In genomic region chr17:49557204-49558024, GRCh38 we compare ENCODE assay signal across 8 cellular contexts. TPM values are rescaled to one million over a fixed set of nuclear protein-coding genes. Genes with fewer than 3 reads are reported as not detected.
DNase-seq lines count a peak whose midpoint lies in the region; ATAC-seq and TF ChIP-seq lines count a peak whose summit lies in the region.

No MANE protein-coding gene starts in this region.

- H3K36me3 Mint-ChIP-seq in activated CD8-positive, alpha-beta T cell treated with anti-CD3 and anti-CD28 coated beads, Interleukin-2, amount 10 ng/mL, durations not matched to agents 7 days and 5 days (ENCODE audit: low read depth), result no peaks in the 10 kb centered on the region
- H3K36me3 Mint-ChIP-seq in activated T-helper 2 cell treated with anti-CD3 and anti-CD28 coated beads, Interferon-gamma antibody, Interleukin-2, Interleukin-4, amounts not matched to agents 10 μg/mL and 5 μg/mL and 100 μg/mL, durations not matched to agents 14 hours and 24 hours and 36 hours (ENCODE audit: low read depth), result no peaks in the 10 kb centered on the region

- H3K9me3 ChIP-seq in BE2C, result no peaks in the 10 kb centered on the region
- no peaks in the 10 kb centered on the region for H3K9me3 ChIP-seq in smooth muscle cell (replicated peaks; ENCODE audit: low read depth)

- POLR2A ChIA-PET in activated CD8-positive, alpha-beta T cell treated with anti-CD3 and anti-CD28 coated beads, Interleukin-2, amount 10 ng/mL, durations not matched to agents 7 days and 5 days (lab: Charles Lee), result no interaction called here

- no peaks in the 10 kb centered on the region; the same call in 1 of the 2 replicates for H3K27me3 ChIP-seq in BE2C
- peaks cover 5% of the 10 kb centered on the region for H3K27me3 ChIP-seq in smooth muscle cell (ENCODE audit: low read depth)

- H3K9ac ChIP-seq in smooth muscle cell (ENCODE audit: low read depth), result no peak overlapping the region

- H3K36me3 ChIP-seq in BE2C, result no peaks in the 10 kb centered on the region
- no peaks in the 10 kb centered on the region for H3K36me3 ChIP-seq in smooth muscle cell (ENCODE audit: low read depth)

- H3F3A ChIP-seq in smooth muscle cell (ENCODE audit: low read depth), result no peaks in the 10 kb centered on the region

- no peak overlapping the region for H3K4me3 Mint-ChIP-seq in activated CD8-positive, alpha-beta T cell treated with anti-CD3 and anti-CD28 coated beads, Interleukin-2, amount 10 ng/mL, durations not matched to agents 7 days and 5 days
- no peak overlapping the region for H3K4me3 Mint-ChIP-seq in activated T-helper 2 cell treated with anti-CD3 and anti-CD28 coated beads, Interferon-gamma antibody, Interleukin-2, Interleukin-4, amounts not matched to agents 10 μg/mL and 5 μg/mL and 100 μg/mL, durations not matched to agents 14 hours and 24 hours and 36 hours (ENCODE audit: low read depth)

- H3K4me1 ChIP-seq in BE2C, result no peaks in the 10 kb centered on the region
- no peaks in the 10 kb centered on the region for H3K4me1 ChIP-seq in smooth muscle cell (ENCODE audit: low read depth)

- H2AFZ ChIP-seq in smooth muscle cell (ENCODE audit: low read depth), result no peak overlapping the region

- no peaks in the 10 kb centered on the region for H3K79me2 ChIP-seq in smooth muscle cell (ENCODE audit: low read depth)

- peaks cover 18% of the 10 kb centered on the region for H3K27me3 Mint-ChIP-seq in activated CD8-positive, alpha-beta T cell treated with anti-CD3 and anti-CD28 coated beads, Interleukin-2, amount 10 ng/mL, durations not matched to agents 7 days and 5 days (ENCODE audit: low read depth)
- peaks cover 18% of the 10 kb centered on the region for H3K27me3 Mint-ChIP-seq in activated T-helper 2 cell treated with anti-CD3 and anti-CD28 coated beads, Interferon-gamma antibody, Interleukin-2, Interleukin-4, amounts not matched to agents 10 μg/mL and 5 μg/mL and 100 μg/mL, durations not matched to agents 14 hours and 24 hours and 36 hours (ENCODE audit: low read depth)

- H3K4me2 ChIP-seq in smooth muscle cell, result no peak overlapping the region

- in situ Hi-C loops in GM13977 (cut with MboI; ENCODE audit: low pct_unique_long_range_greater_than_20kb, low sequenced_read_pairs, unreplicated experiment), result loop anchor here (10.0 to 25.0 kb wide), 3 partner anchors 123 to 430 kb away; partner anchors contain the start of genes DLX3 and TAC4

- CTCF ChIA-PET in activated CD8-positive, alpha-beta T cell treated with anti-CD3 and anti-CD28 coated beads, Interleukin-2, amount 10 ng/mL, durations not matched to agents 7 days and 5 days (lab: Charles Lee), result interaction anchor here (0.5 to 5.0 kb wide), 72 partner anchors 9 to 537 kb away, joined by 3 to 103 read pairs (median 4); partner anchors contain the start of genes NGFR, NXPH3, PDK2 and PHB1

- peak; percentile 82 for TF ChIP-seq CTCF in BE2C (IDR thresholded peaks at IDR 0.05; ENCODE audit: low read depth, low read length)
- peak; percentile 74 for TF ChIP-seq CTCF in GM13977 (IDR thresholded peaks at IDR 0.05; ENCODE audit: extremely low read depth, insufficient read depth, missing control alignments)
- peak; percentile 45 for TF ChIP-seq CTCF in smooth muscle cell (IDR thresholded peaks at IDR 0.05; ENCODE audit: borderline replicate concordance, insufficient read depth, poor library complexity, severe bottlenecking)

- H4K20me1 ChIP-seq in smooth muscle cell (ENCODE audit: low read depth), result no peaks in the 10 kb centered on the region

- intact Hi-C loops in cardiac septum (cut with DNase I), result loop anchor here (2.0 to 5.0 kb wide), 4 partner anchors 61 to 240 kb away; no protein-coding TSS in a partner anchor
- intact Hi-C loops in activated T-helper 2 cell treated with anti-CD3 and anti-CD28 coated beads, Interferon-gamma antibody, Interleukin-2, Interleukin-4, amounts not matched to agents 10 μg/mL and 5 μg/mL and 100 μg/mL, durations not matched to agents 14 hours and 24 hours and 36 hours (cut with micrococcal nuclease), result loop anchor here (2.0 to 5.0 kb wide), 2 partner anchors 60 to 149 kb away; partner anchors contain the start of gene NGFR

- ATAC-seq in activated CD8-positive, alpha-beta T cell treated with anti-CD3 and anti-CD28 coated beads, Interleukin-2, amount 10 ng/mL, durations not matched to agents 7 days and 5 days, result peak; percentile 37
- ATAC-seq in GM18907 (IDR thresholded peaks at IDR 0.05; ENCODE audit: unreplicated experiment), result no peak

- WGBS in smooth muscle cell (ENCODE audit: low lambda C conversion rate), result 37% methylated on average over 13 of the region's 13 CpGs

- no peak overlapping the region for H3K27ac ChIP-seq in smooth muscle cell (ENCODE audit: low read depth)

- H3K27ac Mint-ChIP-seq in activated CD8-positive, alpha-beta T cell treated with anti-CD3 and anti-CD28 coated beads, Interleukin-2, amount 10 ng/mL, durations not matched to agents 7 days and 5 days, result no peak overlapping the region
- no peak overlapping the region for H3K27ac Mint-ChIP-seq in activated T-helper 2 cell treated with anti-CD3 and anti-CD28 coated beads, Interferon-gamma antibody, Interleukin-2, Interleukin-4, amounts not matched to agents 10 μg/mL and 5 μg/mL and 100 μg/mL, durations not matched to agents 14 hours and 24 hours and 36 hours

- H3K9me3 Mint-ChIP-seq in activated CD8-positive, alpha-beta T cell treated with anti-CD3 and anti-CD28 coated beads, Interleukin-2, amount 10 ng/mL, durations not matched to agents 7 days and 5 days (ENCODE audit: insufficient read depth), result no peaks in the 10 kb centered on the region
- H3K9me3 Mint-ChIP-seq in activated T-helper 2 cell treated with anti-CD3 and anti-CD28 coated beads, Interferon-gamma antibody, Interleukin-2, Interleukin-4, amounts not matched to agents 10 μg/mL and 5 μg/mL and 100 μg/mL, durations not matched to agents 14 hours and 24 hours and 36 hours, result no peaks in the 10 kb centered on the region

- DNase-seq in BE2C (peak; percentile 72), GM13977 (ENCODE audit: low spot score) (peak; percentile 61), NCI-H345 treated with DMSO at 0.1 percent for 48 hours (lab: John Stamatoyannopoulos, UW; ENCODE audit: unreplicated experiment) (peak; percentile 48), cardiac septum (ENCODE audit: low spot score) (peak; percentile 15), smooth muscle cell (lab: John Stamatoyannopoulos, UW; ENCODE audit: unreplicated experiment) (no peak)
- DNase-seq in activated CD8-positive, alpha-beta T cell treated with anti-CD3 and anti-CD28 coated beads, Interleukin-2, amount 10 ng/mL, durations not matched to agents 7 days and 5 days, result peak; percentile 56
- no peak for DNase-seq in activated T-helper 2 cell treated with anti-CD3 and anti-CD28 coated beads, Interferon-gamma antibody, Interleukin-2, Interleukin-4, amounts not matched to agents 10 μg/mL and 5 μg/mL and 100 μg/mL, durations not matched to agents 14 hours and 24 hours and 36 hours (ENCODE audit: low spot score)

- no peak overlapping the region for H3K4me3 ChIP-seq in BE2C (ENCODE audit: low read depth, low read length)
- H3K4me3 ChIP-seq in smooth muscle cell, result no peak overlapping the region

- H3K4me1 Mint-ChIP-seq in activated CD8-positive, alpha-beta T cell treated with anti-CD3 and anti-CD28 coated beads, Interleukin-2, amount 10 ng/mL, durations not matched to agents 7 days and 5 days (ENCODE audit: low read depth), result peaks cover 11% of the 10 kb centered on the region
- H3K4me1 Mint-ChIP-seq in activated T-helper 2 cell treated with anti-CD3 and anti-CD28 coated beads, Interferon-gamma antibody, Interleukin-2, Interleukin-4, amounts not matched to agents 10 μg/mL and 5 μg/mL and 100 μg/mL, durations not matched to agents 14 hours and 24 hours and 36 hours (ENCODE audit: low read depth), result peaks cover 3% of the 10 kb centered on the region

RNA-seq across cellular contexts. Expression of gene NXPH3, which starts 18.3 kb away (rescaled TPM):
- not detected for polyA plus RNA-seq in BE2C (2012; ENCODE audit: insufficient read depth, insufficient read length, low read depth)
- not detected for total RNA-seq in activated CD8-positive, alpha-beta T cell treated with anti-CD3 and anti-CD28 coated beads, Interleukin-2, amount 10 ng/mL, durations not matched to agents 7 days and 5 days
- total RNA-seq in cardiac septum (4.4 TPM), smooth muscle cell (1.8 and 3.6 TPM in 2 replicates)
- polyA plus RNA-seq in smooth muscle cell, result 1.3 and 1.5 TPM in 2 replicates
- 0.21 and 0.25 TPM in 2 replicates for total RNA-seq in activated T-helper 2 cell treated with anti-CD3 and anti-CD28 coated beads, Interferon-gamma antibody, Interleukin-2, Interleukin-4, amounts not matched to agents 10 μg/mL and 5 μg/mL and 100 μg/mL, durations not matched to agents 14 hours and 24 hours and 36 hours

Comparison
In these comparisons a context has a peak if more than half of its experiments do, and no peak if none do; other contexts are left out.
1. DNase-seq: peak in BE2C (single experiment), GM13977 (single experiment), NCI-H345 treated with DMSO at 0.1 percent for 48 hours (single experiment), activated CD8-positive, alpha-beta T cell treated with anti-CD3 and anti-CD28 coated beads, Interleukin-2, amount 10 ng/mL, durations not matched to agents 7 days and 5 days (single experiment) and cardiac septum (single experiment); none in smooth muscle cell (single experiment) and activated T-helper 2 cell treated with anti-CD3 and anti-CD28 coated beads, Interferon-gamma antibody, Interleukin-2, Interleukin-4, amounts not matched to agents 10 μg/mL and 5 μg/mL and 100 μg/mL, durations not matched to agents 14 hours and 24 hours and 36 hours (single experiment).
2. Peak in every context shown above with its lines, with median percentiles within 50 percentile points of each other: CTCF ChIP-seq.